In the genomic region with DNA sequence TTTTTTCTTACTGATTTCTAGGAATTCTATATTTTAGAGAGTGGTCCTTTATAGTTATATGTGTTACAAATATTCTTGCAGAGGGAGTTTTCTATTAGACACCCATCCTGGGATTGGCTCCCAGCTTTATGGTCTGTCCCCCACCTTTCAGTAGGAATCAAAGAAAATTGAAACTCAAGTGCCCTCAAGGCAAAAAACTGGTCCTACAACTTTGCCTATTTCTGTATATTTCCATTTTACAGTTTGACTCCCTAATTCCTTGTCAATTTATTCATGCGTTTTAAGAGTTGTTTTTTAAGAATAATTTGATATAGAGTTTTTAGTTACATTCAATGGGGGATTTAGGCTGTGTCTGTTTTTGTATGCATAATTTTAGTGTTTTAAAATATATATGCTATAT, we compare ENCODE assay signal across 28 cellular contexts.
"Had no signal": no experiment of that assay in that cellular context is flagged by ENCODE, and none has a peak within 500 bp of the region (broad histone marks: within the 10 kb centered on the region; RNA-seq: fewer than 3 reads in every experiment).

No MANE protein-coding gene starts in this region.

- H3K4me3 ChIP-seq: gastroesophageal sphincter, hepatocyte, left lung, lower lobe of right lung, mucosa of descending colon, spleen, testis had no signal

- H2AFZ ChIP-seq: hepatocyte had no signal

- H3K4me2 ChIP-seq: hepatocyte had no signal

- H3K27me3 ChIP-seq: gastroesophageal sphincter, hepatocyte, left lung, spleen, testis had no signal

- H3K9me3 ChIP-seq: gastroesophageal sphincter, left lung, lower lobe of right lung, mucosa of descending colon, spleen, testis had no signal

- H3K4me1 Mint-ChIP-seq: activated CD4-positive, alpha-beta memory T cell treated with anti-CD3 and anti-CD28 coated beads, Interleukin-2, amount 10 ng/mL, durations not matched to agents 7 days and 5 days; activated CD4-positive, alpha-beta T cell treated with anti-CD3 and anti-CD28 coated beads, Interleukin-2, amount 10 ng/mL, durations not matched to agents 7 days and 5 days had no signal

- ATAC-seq: gastroesophageal sphincter; lower lobe of right lung; mucosa of descending colon; natural killer cell treated with Interleukin-12 subunit alpha and Interleukin-12 subunit beta and Interleukin-15 and Interleukin-18, amount 100 ng/mL, for 72 hours; right cardiac atrium; stimulated activated naive CD8-positive, alpha-beta T cell treated with anti-CD3 and anti-CD28 coated beads, Interleukin-15, Interleukin-2, amounts not matched to agents 100 U/mL and 50 U/mL, for 24 hours; T-helper 17 cell had no signal

- DNase-seq: activated CD4-positive, alpha-beta memory T cell treated with anti-CD3 and anti-CD28 coated beads, Interleukin-2, amount 10 ng/mL, durations not matched to agents 7 days and 5 days; activated CD4-positive, alpha-beta T cell treated with anti-CD3 and anti-CD28 coated beads for 1 hour; activated CD4-positive, alpha-beta T cell treated with anti-CD3 and anti-CD28 coated beads, Interleukin-2, amount 10 ng/mL, durations not matched to agents 7 days and 5 days; activated CD8-positive, alpha-beta memory T cell treated with anti-CD3 and anti-CD28 coated beads, Interleukin-2, amount 50 U/mL, for 48 hours; activated gamma-delta T cell treated with Interleukin-2 at 50 U/mL for 16 hours; activated naive CD4-positive, alpha-beta T cell treated with anti-CD3 and anti-CD28 coated beads, Interleukin-2, amount 50 U/mL, for 16 hours; activated T-cell treated with anti-CD3 and anti-CD28 coated beads, Interleukin-2, amount 50 U/mL, for 24 hours; amniotic stem cell; effector CD4-positive, alpha-beta T cell; immature natural killer cell; kidney glomerular epithelial cell; left lung; lower lobe of right lung; mesendoderm; mucosa of descending colon; right cardiac atrium; spleen; stimulated activated CD4-positive, alpha-beta T cell treated with anti-CD3 and anti-CD28 coated beads, Interleukin-2, amount 100 ng/mL, for 48 hours; stimulated activated naive CD8-positive, alpha-beta T cell treated with anti-CD3 and anti-CD28 coated beads, Interleukin-15, Interleukin-2, amounts not matched to agents 100 U/mL and 50 U/mL, for 24 hours; T-helper 17 cell; testis had no signal

- H3K36me3 ChIP-seq: left lung had no signal

- H3K9me3 Mint-ChIP-seq: activated CD4-positive, alpha-beta memory T cell treated with anti-CD3 and anti-CD28 coated beads, Interleukin-2, amount 10 ng/mL, durations not matched to agents 7 days and 5 days; activated CD4-positive, alpha-beta T cell treated with anti-CD3 and anti-CD28 coated beads, Interleukin-2, amount 10 ng/mL, durations not matched to agents 7 days and 5 days; activated T-cell treated with anti-CD3 and anti-CD28 coated beads, Interleukin-2, amount 50 U/mL, for 24 hours; central memory CD8-positive, alpha-beta T cell; dendritic cell treated with granulocyte-macrophage colony-stimulating factor and Interleukin-4, amounts not matched to agents 40 ng/mL and 50 ng/mL, for 4 days; immature natural killer cell; natural killer cell treated with Interleukin-12 subunit alpha and Interleukin-12 subunit beta and Interleukin-15 and Interleukin-18, amount 100 ng/mL, for 72 hours had no signal

- H3K27me3 Mint-ChIP-seq: activated CD4-positive, alpha-beta memory T cell treated with anti-CD3 and anti-CD28 coated beads, Interleukin-2, amount 10 ng/mL, durations not matched to agents 7 days and 5 days; activated CD4-positive, alpha-beta T cell treated with anti-CD3 and anti-CD28 coated beads, Interleukin-2, amount 10 ng/mL, durations not matched to agents 7 days and 5 days; activated T-cell treated with anti-CD3 and anti-CD28 coated beads, Interleukin-2, amount 50 U/mL, for 24 hours; central memory CD8-positive, alpha-beta T cell; dendritic cell treated with granulocyte-macrophage colony-stimulating factor and Interleukin-4, amounts not matched to agents 40 ng/mL and 50 ng/mL, for 4 days; natural killer cell treated with Interleukin-12 subunit alpha and Interleukin-12 subunit beta and Interleukin-15 and Interleukin-18, amount 100 ng/mL, for 72 hours; T-helper 17 cell had no signal

- H3K79me2 ChIP-seq: hepatocyte had no signal

- FAIRE-seq: astrocyte, urothelium cell line had no signal

- H3K27ac Mint-ChIP-seq: activated CD4-positive, alpha-beta memory T cell treated with anti-CD3 and anti-CD28 coated beads, Interleukin-2, amount 10 ng/mL, durations not matched to agents 7 days and 5 days; activated CD4-positive, alpha-beta T cell treated with anti-CD3 and anti-CD28 coated beads, Interleukin-2, amount 10 ng/mL, durations not matched to agents 7 days and 5 days; activated T-cell treated with anti-CD3 and anti-CD28 coated beads, Interleukin-2, amount 50 U/mL, for 24 hours; dendritic cell treated with granulocyte-macrophage colony-stimulating factor and Interleukin-4, amounts not matched to agents 40 ng/mL and 50 ng/mL, for 4 days; T-helper 17 cell had no signal

- H3K4me1 ChIP-seq: gastroesophageal sphincter, left lung, lower lobe of right lung, spleen, testis had no signal

- H3K27ac ChIP-seq: gastroesophageal sphincter, hepatocyte, left lung, lower lobe of right lung, spleen, testis had no signal

- H3K4me3 Mint-ChIP-seq: activated CD4-positive, alpha-beta memory T cell treated with anti-CD3 and anti-CD28 coated beads, Interleukin-2, amount 10 ng/mL, durations not matched to agents 7 days and 5 days; activated CD4-positive, alpha-beta T cell treated with anti-CD3 and anti-CD28 coated beads, Interleukin-2, amount 10 ng/mL, durations not matched to agents 7 days and 5 days; activated T-cell treated with anti-CD3 and anti-CD28 coated beads, Interleukin-2, amount 50 U/mL, for 24 hours; central memory CD8-positive, alpha-beta T cell; dendritic cell treated with granulocyte-macrophage colony-stimulating factor and Interleukin-4, amounts not matched to agents 40 ng/mL and 50 ng/mL, for 4 days; immature natural killer cell; natural killer cell treated with Interleukin-12 subunit alpha and Interleukin-12 subunit beta and Interleukin-15 and Interleukin-18, amount 100 ng/mL, for 72 hours; T-helper 17 cell had no signal
